ENCODE assay signal across 12 cellular contexts in genomic region chr22:46129390-46130041, GRCh38. TPM values are rescaled to one million over a fixed set of nuclear protein-coding genes. Genes with fewer than 3 reads are reported as not detected.
DNase-seq lines count a peak whose midpoint lies in the region; ATAC-seq and FAIRE-seq lines count a peak whose summit lies in the region.
"Had no signal": no experiment of that assay in that cellular context is flagged by ENCODE, and none has a peak within 500 bp of the region (broad histone marks: within the 10 kb centered on the region; RNA-seq: fewer than 3 reads in every experiment).

No MANE protein-coding gene starts in this region.

- peak; percentile 74 for FAIRE-seq in GM18507 (lab: Jason Lieb, UNC)
- FAIRE-seq: colon had no signal

- H3K4me3 Mint-ChIP-seq in activated CD4-positive, alpha-beta T cell treated with anti-CD3 and anti-CD28 coated beads, Interleukin-2, amount 10 ng/mL, durations not matched to agents 24 days and 14 days, result no peak overlapping the region

- no peak overlapping the region for H3K4me3 ChIP-seq in skin epidermis
- H3K4me3 ChIP-seq: GM23248 had no signal

- peak; percentile 62 for DNase-seq in GM18507 (ENCODE audit: extremely low spot score, insufficient read length, low read depth)
- DNase-seq in SKM-1 treated with dmso at 0.1 percent for 144 hours (lab: John Stamatoyannopoulos, UW; ENCODE audit: unreplicated experiment), result peak; percentile 71
- peak; percentile 94 for DNase-seq in left lobe of liver (ENCODE audit: low spot score)
- DNase-seq in activated gamma-delta T cell treated with Interleukin-2 at 50 U/mL for 16 hours, result no peak
- no peak for DNase-seq in activated CD4-positive, alpha-beta T cell treated with anti-CD3 and anti-CD28 coated beads, Interleukin-2, amount 10 ng/mL, durations not matched to agents 24 days and 14 days
- no peak for DNase-seq in NCI-H526 (lab: John Stamatoyannopoulos, UW)
- DNase-seq: GM23248, NCI-H748 treated with DMSO at 0.1 percent for 48 hours had no signal

- H3K27ac Mint-ChIP-seq in activated CD4-positive, alpha-beta T cell treated with anti-CD3 and anti-CD28 coated beads, Interleukin-2, amount 10 ng/mL, durations not matched to agents 24 days and 14 days, result no peak overlapping the region

- peak overlapping the region in 14 of 21 experiments; percentile 1 to 73 (median 46) for H3K27ac ChIP-seq in skin epidermis
- H3K27ac ChIP-seq: GM23248, VCaP had no signal

- H3K9me3 Mint-ChIP-seq in activated CD4-positive, alpha-beta T cell treated with anti-CD3 and anti-CD28 coated beads, Interleukin-2, amount 10 ng/mL, durations not matched to agents 24 days and 14 days, result no peaks in the 10 kb centered on the region

- intact Hi-C loops in activated CD4-positive, alpha-beta T cell treated with anti-CD3 and anti-CD28 coated beads, Interleukin-2, amount 10 ng/mL, durations not matched to agents 24 days and 14 days (cut with micrococcal nuclease), result no loop called here

- H3K4me1 Mint-ChIP-seq in activated CD4-positive, alpha-beta T cell treated with anti-CD3 and anti-CD28 coated beads, Interleukin-2, amount 10 ng/mL, durations not matched to agents 24 days and 14 days, result no peaks in the 10 kb centered on the region

- no peaks in the 10 kb centered on the region for H3K36me3 Mint-ChIP-seq in activated CD4-positive, alpha-beta T cell treated with anti-CD3 and anti-CD28 coated beads, Interleukin-2, amount 10 ng/mL, durations not matched to agents 24 days and 14 days (ENCODE audit: low read depth)

- no peaks in the 10 kb centered on the region for H3K27me3 Mint-ChIP-seq in activated CD4-positive, alpha-beta T cell treated with anti-CD3 and anti-CD28 coated beads, Interleukin-2, amount 10 ng/mL, durations not matched to agents 24 days and 14 days

- ATAC-seq in left lobe of liver (peak; percentile 55), GM18861 (IDR thresholded peaks at IDR 0.05; ENCODE audit: unreplicated experiment) (no peak)

RNA-seq across cellular contexts. Expression of gene PPARA, which starts 20.8 kb away (rescaled TPM):
- total RNA-seq in left lobe of liver, result 122 TPM
- 13.0 and 14.4 TPM in 2 replicates for total RNA-seq in activated CD4-positive, alpha-beta T cell treated with anti-CD3 and anti-CD28 coated beads, Interleukin-2, amount 10 ng/mL, durations not matched to agents 24 days and 14 days

Comparison
In these comparisons a context has a peak if more than half of its experiments do, and no peak if none do; other contexts are left out.
1. DNase-seq: peak in GM18507 (single experiment), SKM-1 treated with dmso at 0.1 percent for 144 hours (single experiment) and left lobe of liver (single experiment); none in activated gamma-delta T cell treated with Interleukin-2 at 50 U/mL for 16 hours (single experiment), activated CD4-positive, alpha-beta T cell treated with anti-CD3 and anti-CD28 coated beads, Interleukin-2, amount 10 ng/mL, durations not matched to agents 24 days and 14 days (single experiment) and NCI-H526 (0 of 2).